Comparison of ENCODE assay signal across 27 cellular contexts in the genomic region with DNA sequence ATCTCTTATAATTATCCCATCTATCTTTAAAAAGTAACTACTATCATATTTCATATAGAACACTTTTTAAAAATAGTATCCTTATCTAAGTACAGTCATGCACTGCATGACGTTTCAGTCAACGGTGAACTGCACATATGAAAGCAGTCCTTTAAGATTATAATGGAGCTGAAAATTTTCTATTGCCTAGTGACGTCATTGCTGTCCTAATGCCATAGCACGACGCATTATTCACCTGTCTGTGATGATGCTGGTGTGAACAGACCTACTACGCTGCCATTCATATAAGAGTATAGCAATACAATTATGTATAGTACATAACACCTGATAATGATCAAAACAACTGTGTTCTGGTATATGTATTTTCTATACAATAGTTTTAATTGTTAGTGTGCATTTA.
"Had no signal": no experiment of that assay in that cellular context is flagged by ENCODE, and none has a peak within 500 bp of the region (broad histone marks: within the 10 kb centered on the region; RNA-seq: fewer than 3 reads in every experiment).

No MANE protein-coding gene starts in this region.

- H3K27me3 ChIP-seq: stomach, suprapubic skin, testis, thyroid gland, tibial artery, tibial nerve, transverse colon, upper lobe of left lung, upper lobe of right lung, uterus, vagina had no signal

- FAIRE-seq: urothelium cell line had no signal

- H3K4me3 ChIP-seq: stomach, suprapubic skin, testis, thoracic aorta, thyroid gland, tibial artery, tibial nerve, transverse colon, upper lobe of left lung, upper lobe of right lung, uterus, vagina had no signal

- H3K27ac ChIP-seq: stomach, suprapubic skin, testis, thoracic aorta, thyroid gland, tibial artery, tibial nerve, transverse colon, upper lobe of left lung, upper lobe of right lung, uterus, vagina had no signal

- H3K9me3 ChIP-seq: stomach, suprapubic skin, testis, thoracic aorta, thyroid gland, tibial artery, tibial nerve, transverse colon, upper lobe of left lung, upper lobe of right lung, uterus, vagina had no signal

- ATAC-seq: stimulated activated effector memory CD8-positive, alpha-beta T cell treated with anti-CD3 and anti-CD28 coated beads, Interleukin-12 subunit alpha, Interleukin-12 subunit beta, amount 100 ng/mL, for 72 hours; stimulated activated memory B cell treated with anti-CD40 and anti-IgM and Interleukin-4, amounts not matched to agents 10 μg/mL and 1 μg/mL and 100 μg/mL, for 72 hours; stimulated activated naive B cell treated with anti-CD40 and anti-IgM and Interleukin-4, amounts not matched to agents 10 μg/mL and 1 μg/mL and 100 μg/mL, for 72 hours; stimulated activated naive CD8-positive, alpha-beta T cell treated with anti-CD3 and anti-CD28 coated beads, Interleukin-15, amount 100 ng/mL, for 72 hours; stimulated activated naive CD8-positive, alpha-beta T cell treated with anti-CD3 and anti-CD28 coated beads, Interleukin-15, Interleukin-2, amounts not matched to agents 100 U/mL and 50 U/mL, for 24 hours; upper lobe of right lung had no signal

- H3K4me1 ChIP-seq: suprapubic skin, testis, thyroid gland, tibial artery, tibial nerve, transverse colon, upper lobe of left lung, upper lobe of right lung, uterus, vagina had no signal

- DNase-seq: stimulated activated CD4-positive, alpha-beta T cell treated with anti-CD3 and anti-CD28 coated beads, Interleukin-2, amount 100 ng/mL, for 48 hours; stimulated activated CD4-positive, alpha-beta T cell treated with anti-CD3 and anti-CD28 coated beads, Interleukin-4, amount 100 ng/mL, for 1 hour; stimulated activated CD4-positive, alpha-beta T cell treated with anti-CD3 and anti-CD28 coated beads, Interleukin-4, amount 100 ng/mL, for 24 hours; stimulated activated CD4-positive, alpha-beta T cell treated with anti-CD3 and anti-CD28 coated beads, Interleukin-4, amount 100 ng/mL, for 4 hours; stimulated activated CD8-positive, alpha-beta memory T cell treated with anti-CD3 and anti-CD28 coated beads, Interleukin-4, amount 100 ng/mL, for 48 hours; stimulated activated naive B cell treated with anti-CD40 and anti-IgM and Interleukin-4, amounts not matched to agents 10 μg/mL and 1 μg/mL and 100 μg/mL, for 72 hours; stimulated activated naive CD4-positive, alpha-beta T cell; stimulated activated naive CD4-positive, alpha-beta T cell treated with Interleukin-2 at 50 U/mL for 16 hours; stimulated activated naive CD8-positive, alpha-beta T cell treated with anti-CD3 and anti-CD28 coated beads, Interleukin-15, amount 100 ng/mL, for 72 hours; stimulated activated naive CD8-positive, alpha-beta T cell treated with anti-CD3 and anti-CD28 coated beads, Interleukin-15, Interleukin-2, amounts not matched to agents 100 U/mL and 50 U/mL, for 24 hours; stomach; substantia nigra; testis; thyroid gland; tibial artery; transverse colon; trophoblast cell; upper lobe of left lung; upper lobe of right lung; uterus had no signal

- H3K36me3 ChIP-seq: stomach, suprapubic skin, thoracic aorta, thyroid gland, tibial artery, tibial nerve, transverse colon, upper lobe of left lung, upper lobe of right lung, uterus, vagina had no signal
